In genomic region chr7:8125680-8126444, GRCh38 we compare ENCODE assay signal across 8 cellular contexts.
DNase-seq lines count a peak whose midpoint lies in the region; ATAC-seq and TF ChIP-seq lines count a peak whose summit lies in the region.

No MANE protein-coding gene starts in this region.

- H3K4me3 Mint-ChIP-seq in progenitor cell of endocrine pancreas (ENCODE audit: low read depth), result no peak overlapping the region

- no peaks in the 10 kb centered on the region for H3K79me2 ChIP-seq in OCI-LY3 (ENCODE audit: low read length)

- intact Hi-C loops in psoas muscle (cut with DNase I) (no loop called here), uterus (cut with DNase I; ENCODE audit: low total_unique reads) (no loop called here)

- H4K20me1 ChIP-seq in OCI-LY3 (ENCODE audit: insufficient read depth, low read length), result no peaks in the 10 kb centered on the region

- H3K4me1 ChIP-seq in OCI-LY3 (ENCODE audit: low read length), result peaks cover 14% of the 10 kb centered on the region
- no peaks in the 10 kb centered on the region for H3K4me1 ChIP-seq in psoas muscle
- no peaks in the 10 kb centered on the region for H3K4me1 ChIP-seq in uterus

- WGBS in psoas muscle, 3 donors, result 71 to 78% (median 73%) methylated on average over 8 of the region's 8 CpGs

- H3K9me3 Mint-ChIP-seq in progenitor cell of endocrine pancreas (ENCODE audit: low read depth), result no peaks in the 10 kb centered on the region

- H3K4me1 Mint-ChIP-seq in progenitor cell of endocrine pancreas (ENCODE audit: low read depth), result no peaks in the 10 kb centered on the region

- H3K36me3 ChIP-seq in OCI-LY3 (replicated peaks; ENCODE audit: low read depth, low read length) (no peaks in the 10 kb centered on the region), psoas muscle (ENCODE audit: insufficient read depth in 1 of 2, low read depth in 1 of 2) (no peaks in the 10 kb centered on the region), uterus (no peaks in the 10 kb centered on the region)

- peak; percentile 63 for DNase-seq in activated T-helper 9 cell treated with anti-CD3 and anti-CD28 coated beads, Interleukin-2, amount 50 U/mL, for 16 hours (ENCODE audit: low read depth)
- no peak for DNase-seq in psoas muscle
- no peak for DNase-seq in NCI-H446 treated with DMSO at 0.1 percent for 48 hours (lab: John Stamatoyannopoulos, UW)
- DNase-seq in progenitor cell of endocrine pancreas (ENCODE audit: low spot score, unreplicated experiment), result no peak
- DNase-seq in uterus, result no peak

- ATAC-seq in GM18505 (IDR thresholded peaks at IDR 0.05; ENCODE audit: unreplicated experiment) (peak; percentile 74), HG02759 (IDR thresholded peaks at IDR 0.05; ENCODE audit: unreplicated experiment) (peak; percentile 87), psoas muscle (peak in 3 of 4 donors; percentile 25 to 36 (median 30))

- H3K36me3 Mint-ChIP-seq in progenitor cell of endocrine pancreas (ENCODE audit: insufficient read depth), result peaks cover 15% of the 10 kb centered on the region

- TF ChIP-seq CTCF in OCI-LY3 (IDR thresholded peaks at IDR 0.05; ENCODE audit: low read depth, low read length), result no peak
- TF ChIP-seq CTCF in psoas muscle (IDR thresholded peaks at IDR 0.05), result no peak
- no peak for TF ChIP-seq CTCF in progenitor cell of endocrine pancreas (IDR thresholded peaks at IDR 0.05; ENCODE audit: unreplicated experiment)
- no peak for TF ChIP-seq CTCF in uterus (IDR thresholded peaks at IDR 0.05)

- H3K9me3 ChIP-seq in OCI-LY3 (ENCODE audit: insufficient read depth, low read length) (no peaks in the 10 kb centered on the region), psoas muscle (no peaks in the 10 kb centered on the region), uterus (no peaks in the 10 kb centered on the region)

- peak overlapping the region; percentile 96 for H2AFZ ChIP-seq in OCI-LY3 (ENCODE audit: low read depth, low read length)

- H3K4me3 ChIP-seq in OCI-LY3 (ENCODE audit: low read length) (0 out of 2 replicates have a peak overlapping the region, but pooled peaks have one; percentile 13), psoas muscle (no peak overlapping the region), uterus (no peak overlapping the region)

- peak; percentile 66 for TF ChIP-seq POLR2A in GM18505 (IDR thresholded peaks at IDR 0.05; ENCODE audit: borderline replicate concordance, extremely low read depth, insufficient read depth, insufficient read length)
- no peak for TF ChIP-seq POLR2A in uterus (IDR thresholded peaks at IDR 0.05)

- H3K27me3 Mint-ChIP-seq in progenitor cell of endocrine pancreas, result no peaks in the 10 kb centered on the region

- H3K9ac ChIP-seq in OCI-LY3 (ENCODE audit: low read length), result no peak overlapping the region

- H3K27ac ChIP-seq in OCI-LY3 (ENCODE audit: low read length) (no peak overlapping the region), psoas muscle (no peak overlapping the region), uterus (no peak overlapping the region)

- H3K27ac Mint-ChIP-seq in progenitor cell of endocrine pancreas, result no peak overlapping the region

- H3K4me2 ChIP-seq in OCI-LY3 (ENCODE audit: low read length), result peak overlapping the region; percentile 55

- H3K27me3 ChIP-seq in OCI-LY3 (ENCODE audit: low read depth, low read length) (no peaks in the 10 kb centered on the region), psoas muscle (ENCODE audit: insufficient read depth in 3 of 3, low read length in 2 of 3) (no peaks in the 10 kb centered on the region), uterus (no peaks in the 10 kb centered on the region)

Comparison
In these comparisons a context has a peak if more than half of its experiments do, and no peak if none do; other contexts are left out.
1. ATAC-seq: peak in every context shown above with its lines; median percentile 87 in HG02759; 74 in GM18505; 30 in psoas muscle.